8 cellular contexts compared by ENCODE assay signal in genomic region chr3:129316121-129317013, GRCh38. TPM values are rescaled to one million over a fixed set of nuclear protein-coding genes. Genes with fewer than 3 reads are reported as not detected.
A peak's percentile ranks its signal among the peaks of the same experiment; 100 is the strongest.
DNase-seq lines count a peak whose midpoint lies in the region; ATAC-seq and TF ChIP-seq lines count a peak whose summit lies in the region.

No MANE protein-coding gene starts in this region.

- DNase-seq in AG08396 (ENCODE audit: low spot score) (peak; percentile 91), esophagus squamous epithelium (lab: John Stamatoyannopoulos, UW) (peak; percentile 8), naive B cell (peak; percentile 77)
- DNase-seq in activated T-cell treated with anti-CD3 and anti-CD28 coated beads, Interleukin-2, amount 50 U/mL, for 72 hours = peak; percentile 90 to 93

- H3K4me3 ChIP-seq in HUES6 (ENCODE audit: low read depth, low read length) = peak overlapping the region; percentile 85
- peak overlapping the region; percentile 72 to 96 (median 82) for H3K4me3 ChIP-seq in esophagus squamous epithelium

- intact Hi-C loops in esophagus squamous epithelium (cut with DNase I) = no loop called here

- H3K9me3 Mint-ChIP-seq in activated T-cell treated with anti-CD3 and anti-CD28 coated beads, Interleukin-2, amount 50 U/mL, for 72 hours = no peaks in the 10 kb centered on the region
- peaks cover 0 to 2% (median 0%) of the 10 kb centered on the region in 7 donors for H3K9me3 Mint-ChIP-seq in naive B cell
- no peaks in the 10 kb centered on the region for H3K9me3 Mint-ChIP-seq in stimulated activated memory B cell treated with anti-CD40 and anti-IgM and Interleukin-4, amounts not matched to agents 10 μg/mL and 1 μg/mL and 100 μg/mL, for 72 hours

- TF ChIP-seq CTCF in esophagus squamous epithelium (IDR thresholded peaks at IDR 0.05) = peak; percentile 15 to 59 (median 41)

- H3K27ac ChIP-seq in HUES6 (ENCODE audit: low read depth, low read length) (peak overlapping the region; percentile 72; the same call in 1 of the 2 replicates), esophagus squamous epithelium (peak overlapping the region; percentile 90 to 95 (median 90))

- peaks cover 8% of the 10 kb centered on the region; the same call in 1 of the 2 replicates for H3K4me1 ChIP-seq in HUES6 (ENCODE audit: control insufficient read depth, insufficient read depth, low read length)
- peaks cover 20 to 49% (median 24%) of the 10 kb centered on the region in 3 donors for H3K4me1 ChIP-seq in esophagus squamous epithelium

- H3K4me1 Mint-ChIP-seq in activated T-cell treated with anti-CD3 and anti-CD28 coated beads, Interleukin-2, amount 50 U/mL, for 72 hours (ENCODE audit: low read depth) = peaks cover 39% of the 10 kb centered on the region
- peaks cover 26 to 51% (median 35%) of the 10 kb centered on the region in 3 donors for H3K4me1 Mint-ChIP-seq in naive B cell
- H3K4me1 Mint-ChIP-seq in stimulated activated memory B cell treated with anti-CD40 and anti-IgM and Interleukin-4, amounts not matched to agents 10 μg/mL and 1 μg/mL and 100 μg/mL, for 72 hours = peaks cover 15% of the 10 kb centered on the region

- 0% methylated on average over 22 of the region's 81 CpGs; no CpG with 5 or more reads in 1 of the 2 donors for WGBS in esophagus squamous epithelium, 2 donors

- TF ChIP-seq POLR2A in esophagus squamous epithelium (IDR thresholded peaks at IDR 0.05) = peak; percentile 61 to 99 (median 90)

- peak; percentile 35 for ATAC-seq in GM18870 (IDR thresholded peaks at IDR 0.05; ENCODE audit: unreplicated experiment)
- ATAC-seq in activated T-cell treated with anti-CD3 and anti-CD28 coated beads, Interleukin-2, amount 50 U/mL, for 72 hours (replicated peaks in 1 of 2) = peak; percentile 26 to 37
- peak; percentile 47 to 53 for ATAC-seq in naive B cell (ENCODE audit: low read depth in 2 of 2)
- ATAC-seq in stimulated activated memory B cell treated with anti-CD40 and anti-IgM and Interleukin-4, amounts not matched to agents 10 μg/mL and 1 μg/mL and 100 μg/mL, for 72 hours = peak; percentile 59

- H3K27me3 ChIP-seq in HUES6 (ENCODE audit: control insufficient read depth, insufficient read depth, low read length) (no peaks in the 10 kb centered on the region), esophagus squamous epithelium (no peaks in the 10 kb centered on the region)

- H3K9ac ChIP-seq in HUES6 (ENCODE audit: low read length) = peak overlapping the region; percentile 74

- H3K27me3 Mint-ChIP-seq in activated T-cell treated with anti-CD3 and anti-CD28 coated beads, Interleukin-2, amount 50 U/mL, for 72 hours (ENCODE audit: low read depth) = no peaks in the 10 kb centered on the region
- H3K27me3 Mint-ChIP-seq in naive B cell = peaks cover 0 to 13% (median 6%) of the 10 kb centered on the region in 3 donors
- H3K27me3 Mint-ChIP-seq in stimulated activated memory B cell treated with anti-CD40 and anti-IgM and Interleukin-4, amounts not matched to agents 10 μg/mL and 1 μg/mL and 100 μg/mL, for 72 hours = peaks cover 22% of the 10 kb centered on the region

- peaks cover 0 to 5% of the 10 kb centered on the region in 2 donors for H3K36me3 Mint-ChIP-seq in activated T-cell treated with anti-CD3 and anti-CD28 coated beads, Interleukin-2, amount 50 U/mL, for 72 hours (ENCODE audit: insufficient read depth in 2 of 2)
- no peaks in the 10 kb centered on the region for H3K36me3 Mint-ChIP-seq in naive B cell
- no peaks in the 10 kb centered on the region for H3K36me3 Mint-ChIP-seq in stimulated activated memory B cell treated with anti-CD40 and anti-IgM and Interleukin-4, amounts not matched to agents 10 μg/mL and 1 μg/mL and 100 μg/mL, for 72 hours

- H3K4me3 Mint-ChIP-seq in activated T-cell treated with anti-CD3 and anti-CD28 coated beads, Interleukin-2, amount 50 U/mL, for 72 hours = peak overlapping the region; percentile 76 to 90
- H3K4me3 Mint-ChIP-seq in naive B cell = peak overlapping the region; percentile 84 to 97 (median 96)
- peak overlapping the region; percentile 67 for H3K4me3 Mint-ChIP-seq in stimulated activated memory B cell treated with anti-CD40 and anti-IgM and Interleukin-4, amounts not matched to agents 10 μg/mL and 1 μg/mL and 100 μg/mL, for 72 hours

- H3K9me3 ChIP-seq in HUES6 (ENCODE audit: control insufficient read depth, insufficient read depth, low read depth, low read length) (no peaks in the 10 kb centered on the region), esophagus squamous epithelium (no peaks in the 10 kb centered on the region)

- peak overlapping the region; percentile 51 for H3K27ac Mint-ChIP-seq in activated T-cell treated with anti-CD3 and anti-CD28 coated beads, Interleukin-2, amount 50 U/mL, for 72 hours
- H3K27ac Mint-ChIP-seq in naive B cell = peak overlapping the region; percentile 33 to 97 (median 80)
- H3K27ac Mint-ChIP-seq in stimulated activated memory B cell treated with anti-CD40 and anti-IgM and Interleukin-4, amounts not matched to agents 10 μg/mL and 1 μg/mL and 100 μg/mL, for 72 hours = peak overlapping the region; percentile 60

- H3K36me3 ChIP-seq in HUES6 (ENCODE audit: control insufficient read depth, insufficient read depth, low read length) (peaks cover 9% of the 10 kb centered on the region), esophagus squamous epithelium (peaks cover 0 to 19% (median 0%) of the 10 kb centered on the region in 3 donors)

TF ChIP-seq in PFSK-1, 5 proteins besides CTCF, POLR2A, EP300 and RAD21:
- TF ChIP-seq REST (IDR thresholded peaks at IDR 0.05; ENCODE audit: insufficient read depth in 1 of 2, low read depth in 2 of 2, low read length in 2 of 2) = no peak
- TF ChIP-seq SIN3A (IDR thresholded peaks at IDR 0.05; ENCODE audit: borderline replicate concordance, insufficient read depth, low read length) = peak; percentile 90; the same call in 1 of the 2 replicates
- TF ChIP-seq POLR2AphosphoS5 (IDR thresholded peaks at IDR 0.05; ENCODE audit: low read depth, low read length) = peak; percentile 97
- no peak for TF ChIP-seq FOXP2 (optimal IDR thresholded peaks at IDR 0.05; ENCODE audit: borderline replicate concordance, extremely low read depth, extremely low read length, insufficient read depth)
- peak; percentile 90; the same call in 1 of the 2 replicates for TF ChIP-seq TAF1 (IDR thresholded peaks at IDR 0.05; ENCODE audit: borderline replicate concordance, insufficient read depth, low read length)
TF ChIP-seq in PFSK-1: peak in this region for 3.

RNA-seq across cellular contexts. Expression of gene HMCES, which starts 37.7 kb away (rescaled TPM):
- polyA plus RNA-seq in PFSK-1 (2012; ENCODE audit: insufficient read length, low read depth) = 42.6 TPM
- 10 to 100 TPM; 66.6 to 84.3 TPM for total RNA-seq in activated T-cell treated with anti-CD3 and anti-CD28 coated beads, Interleukin-2, amount 50 U/mL, for 72 hours
- 10 to 100 TPM; 24.2 to 32.7 (median 29.7) TPM for total RNA-seq in esophagus squamous epithelium
- polyA plus RNA-seq in naive B cell (ENCODE audit: low read depth in 6 of 6) = 100 to 1,000 TPM; 128 to 265 (median 146) TPM

Comparison
In these comparisons a context has a peak if more than half of its experiments do, and no peak if none do; other contexts are left out.
1. Peak in every context shown above with its lines: DNase-seq, ATAC-seq, H3K4me3 ChIP-seq and H3K27ac ChIP-seq.
2. DNase-seq: peak in every context shown above with its lines; median percentile 92 in activated T-cell treated with anti-CD3 and anti-CD28 coated beads, Interleukin-2, amount 50 U/mL, for 72 hours; 91 in AG08396; 77 in naive B cell; 8 in esophagus squamous epithelium.